2 cellular contexts compared by ENCODE assay signal in genomic region chr22:21617337-21617736, GRCh38. TPM values are rescaled to one million over a fixed set of nuclear protein-coding genes. Genes with fewer than 3 reads are reported as not detected.
"Had no signal": no experiment of that assay in that cellular context is flagged by ENCODE, and none has a peak within 500 bp of the region (broad histone marks: within the 10 kb centered on the region; RNA-seq: fewer than 3 reads in every experiment).

No MANE protein-coding gene starts in this region.

RNA-seq across cellular contexts. Expression of gene CCDC116, which starts 15.2 kb away (rescaled TPM):
- total RNA-seq: HT1080, SK-MEL-5 had no signal
